12 cellular contexts compared by ENCODE assay signal in genomic region chr20:58374906-58375760, GRCh38. TPM values are rescaled to one million over a fixed set of nuclear protein-coding genes. Genes with fewer than 3 reads are reported as not detected.
DNase-seq lines count a peak whose midpoint lies in the region; ATAC-seq and TF ChIP-seq lines count a peak whose summit lies in the region.
"Had no signal": no experiment of that assay in that cellular context is flagged by ENCODE, and none has a peak within 500 bp of the region (broad histone marks: within the 10 kb centered on the region; RNA-seq: fewer than 3 reads in every experiment).

No MANE protein-coding gene starts in this region.

- H3K36me3 ChIP-seq in A673 (ENCODE audit: insufficient read depth, low read length, poor library complexity, severe bottlenecking) (no peaks in the 10 kb centered on the region), HUES6 (ENCODE audit: control insufficient read depth, insufficient read depth, low read length) (no peaks in the 10 kb centered on the region), iPS-18a (ENCODE audit: control insufficient read depth, low read depth, low read length) (no peaks in the 10 kb centered on the region)

- ATAC-seq in HG02973 (IDR thresholded peaks at IDR 0.05; ENCODE audit: unreplicated experiment), result no peak
- ATAC-seq: activated T-cell treated with anti-CD3 and anti-CD28 coated beads, Interleukin-2, amount 50 U/mL, for 72 hours; stimulated activated naive B cell treated with anti-CD40 and anti-IgM and Interleukin-4, amounts not matched to agents 10 μg/mL and 1 μg/mL and 100 μg/mL, for 72 hours had no signal

- intact Hi-C loops in A673 (cut with micrococcal nuclease; ENCODE audit: unreplicated experiment), result no loop called here

- H3K27me3 ChIP-seq in A673 (replicated peaks; ENCODE audit: insufficient read depth, low read depth, low read length, poor library complexity) (no peaks in the 10 kb centered on the region), HUES6 (ENCODE audit: control insufficient read depth, insufficient read depth, low read length) (no peaks in the 10 kb centered on the region), iPS-18a (ENCODE audit: control insufficient read depth, insufficient read depth, low read length) (no peaks in the 10 kb centered on the region)

- TF ChIP-seq CTCF in A673 (conservative IDR thresholded peaks at IDR 0.05; ENCODE audit: low read depth, low read length), result no peak

- BruUV-seq in A673 (replicated peaks; lab: Mats Ljungman, UMichigan), result no TSS peak

- H3K9ac ChIP-seq in HUES6 (ENCODE audit: low read length), result peak overlapping the region; percentile 28
- peak overlapping the region; percentile 24 for H3K9ac ChIP-seq in iPS-18a (ENCODE audit: low read length)

- POLR2A ChIA-PET in A673 (lab: Charles Lee; ENCODE audit: low non-redundant PET), result no interaction called here

- H3K27ac ChIP-seq in A673 (ENCODE audit: low read depth, low read length, poor library complexity, severe bottlenecking) (no peak overlapping the region), HUES6 (ENCODE audit: low read depth, low read length) (peak overlapping the region; percentile 42; the same call in 1 of the 2 replicates), iPS-18a (ENCODE audit: low read length) (peak overlapping the region; percentile 48)

- CTCF ChIA-PET in A673 (lab: Charles Lee), result no interaction called here

- H3K4me1 ChIP-seq in A673 (ENCODE audit: insufficient read depth, low read length, poor library complexity, severe bottlenecking) (no peaks in the 10 kb centered on the region), HUES6 (ENCODE audit: control insufficient read depth, insufficient read depth, low read length) (peaks cover 36% of the 10 kb centered on the region), iPS-18a (ENCODE audit: control insufficient read depth, low read depth, low read length) (peaks cover 35% of the 10 kb centered on the region)

- H3K4me3 ChIP-seq in A673 (ENCODE audit: low read depth, low read length, poor library complexity, severe bottlenecking) (no peak overlapping the region), HUES6 (ENCODE audit: low read depth, low read length) (peak overlapping the region; percentile 40), iPS-18a (ENCODE audit: low read length) (peak overlapping the region; percentile 33)

- DNase-seq in A673 (ENCODE audit: low spot score), result peak; percentile 7
- DNase-seq in brain pericyte (ENCODE audit: low read depth, low spot score), result peak; percentile 34
- no peak for DNase-seq in activated CD4-positive, CD25-positive, alpha-beta regulatory T cell treated with anti-CD3 and anti-CD28 coated beads, Interleukin-2, amount 50 U/mL, for 72 hours
- DNase-seq in retina, result no peak
- no peak for DNase-seq in SKM-1 (lab: John Stamatoyannopoulos, UW; ENCODE audit: unreplicated experiment)
- DNase-seq: activated T-cell treated with anti-CD3 and anti-CD28 coated beads, Interleukin-2, amount 50 U/mL, for 72 hours; cerebellar nuclear complex; naive B cell; stimulated activated naive B cell treated with anti-CD40 and anti-IgM and Interleukin-4, amounts not matched to agents 10 μg/mL and 1 μg/mL and 100 μg/mL, for 72 hours had no signal

- H3K9me3 ChIP-seq in A673 (ENCODE audit: low read depth, low read length, poor library complexity, severe bottlenecking), result no peaks in the 10 kb centered on the region
- H3K9me3 ChIP-seq in HUES6 (ENCODE audit: control insufficient read depth, insufficient read depth, low read depth, low read length), result no peaks in the 10 kb centered on the region
- no peaks in the 10 kb centered on the region for H3K9me3 ChIP-seq in iPS-18a (ENCODE audit: control insufficient read depth, low read depth, low read length)

RNA-seq across cellular contexts. Expression of gene VAPB, which starts 13.9 kb away (rescaled TPM):
- 60.9 and 63.2 TPM in 2 replicates for total RNA-seq in A673 (2021)

Comparison
In these comparisons a context has a peak if more than half of its experiments do, and no peak if none do; other contexts are left out.
1. DNase-seq: peak in A673 (single experiment) and brain pericyte (single experiment); none in activated CD4-positive, CD25-positive, alpha-beta regulatory T cell treated with anti-CD3 and anti-CD28 coated beads, Interleukin-2, amount 50 U/mL, for 72 hours (single experiment), retina (single experiment) and SKM-1 (single experiment).